In genomic region chr2:120844098-120844738, GRCh38 we compare ENCODE assay signal across 22 cellular contexts.
DNase-seq lines count a peak whose midpoint lies in the region; ATAC-seq and TF ChIP-seq lines count a peak whose summit lies in the region.
"Had no signal": no experiment of that assay in that cellular context is flagged by ENCODE, and none has a peak within 500 bp of the region (broad histone marks: within the 10 kb centered on the region; RNA-seq: fewer than 3 reads in every experiment).

No MANE protein-coding gene starts in this region.

- H3K9ac ChIP-seq in Karpas-422 (ENCODE audit: low read length), result no peak overlapping the region
- H3K9ac ChIP-seq: KMS-11 had no signal

- H3K27ac ChIP-seq in Karpas-422 (ENCODE audit: low read length), result no peak overlapping the region
- H3K27ac ChIP-seq: KMS-11 had no signal

- H2AFZ ChIP-seq in Karpas-422 (ENCODE audit: low read length), result no peak overlapping the region

- no peaks in the 10 kb centered on the region for H4K20me1 ChIP-seq in Karpas-422 (ENCODE audit: insufficient read depth, low read depth, low read length)

- H3K79me2 ChIP-seq in Karpas-422 (ENCODE audit: low read length), result no peaks in the 10 kb centered on the region

- in situ Hi-C loops in HAP-1 (cut with MboI; ENCODE audit: low sequenced_read_pairs), result no loop called here

- TF ChIP-seq CTCF in epithelial cell of esophagus (IDR thresholded peaks at IDR 0.05; ENCODE audit: insufficient read depth, low read depth, low read length, missing control alignments), result no peak

- 0 out of 2 replicates have a peak, but pooled peaks cover under 1% of the 10 kb centered on the region for H3K36me3 ChIP-seq in HAP-1 (replicated peaks)
- no peaks in the 10 kb centered on the region for H3K36me3 ChIP-seq in Karpas-422 (ENCODE audit: insufficient read depth, low read length)
- H3K36me3 ChIP-seq: MG63 had no signal

- H3K9me3 ChIP-seq in HAP-1 (no peaks in the 10 kb centered on the region), Karpas-422 (ENCODE audit: low read length) (no peaks in the 10 kb centered on the region)
- H3K9me3 ChIP-seq: MG63 had no signal

- ATAC-seq in sciatic nerve (no peak), HG02885 (IDR thresholded peaks at IDR 0.05; ENCODE audit: poor library complexity, unreplicated experiment) (no peak)
- ATAC-seq: SK-N-SH treated with all-trans-retinoic acid at 6 μM for 48 hours, T-cell had no signal

- intact Hi-C loops in sciatic nerve (cut with DNase I), result no loop called here

- H3K9me2 ChIP-seq in Karpas-422 (replicated peaks; ENCODE audit: insufficient read depth, low read length), result no peaks in the 10 kb centered on the region

- H3K4me3 ChIP-seq in HAP-1, result no peak overlapping the region
- H3K4me3 ChIP-seq in epithelial cell of esophagus (ENCODE audit: low read length), result no peak overlapping the region
- H3K4me3 ChIP-seq in Karpas-422 (ENCODE audit: low read length), result no peak overlapping the region
- H3K4me3 ChIP-seq: MG63 had no signal

- H3K4me2 ChIP-seq in Karpas-422 (ENCODE audit: low read depth, low read length, poor library complexity, severe bottlenecking), result no peak overlapping the region
- H3K4me2 ChIP-seq: KMS-11 had no signal

- DNase-seq in HAP-1 (ENCODE audit: low spot score in 2 of 2) (peak; percentile 5 to 47), RPMI7951 (ENCODE audit: low read depth) (peak; percentile 23), epithelial cell of esophagus (ENCODE audit: low read depth) (peak; percentile 61), sciatic nerve (ENCODE audit: low spot score) (peak; percentile 6), Karpas-422 (no peak), superior temporal gyrus (ENCODE audit: extremely low spot score) (no peak), NK-92 (lab: John Stamatoyannopoulos, UW; ENCODE audit: unreplicated experiment) (no peak)
- DNase-seq: DMS79 treated with DMSO at 0.1 percent for 48 hours, GOT3, MG63, NCI-H1048, NCI-H1436 treated with DMSO at 0.1 percent for 48 hours, NCI-H2029 treated with DMSO at 0.1 percent for 48 hours, NCI-H2171 treated with DMSO at 0.1 percent for 48 hours, NCI-H446, NCI-H526 treated with DMSO at 0.1 percent for 48 hours, OCI-M1, SIG-M5, T-cell had no signal

- H3K27me3 ChIP-seq in HAP-1 (ENCODE audit: low read depth) (no peaks in the 10 kb centered on the region), Karpas-422 (ENCODE audit: low read length) (no peaks in the 10 kb centered on the region)
- H3K27me3 ChIP-seq: MG63 had no signal

- peaks cover 2% of the 10 kb centered on the region; the same call in 1 of the 2 replicates for H3K4me1 ChIP-seq in HAP-1
- H3K4me1 ChIP-seq in Karpas-422 (ENCODE audit: low read length), result no peaks in the 10 kb centered on the region

Comparison
In these comparisons a context has a peak if more than half of its experiments do, and no peak if none do; other contexts are left out.
1. DNase-seq: peak in HAP-1 (2 of 2), RPMI7951 (single experiment), epithelial cell of esophagus (single experiment) and sciatic nerve (single experiment); none in Karpas-422 (single experiment), superior temporal gyrus (single experiment) and NK-92 (single experiment).